ENCODE assay signal across 11 cellular contexts in the genomic region with DNA sequence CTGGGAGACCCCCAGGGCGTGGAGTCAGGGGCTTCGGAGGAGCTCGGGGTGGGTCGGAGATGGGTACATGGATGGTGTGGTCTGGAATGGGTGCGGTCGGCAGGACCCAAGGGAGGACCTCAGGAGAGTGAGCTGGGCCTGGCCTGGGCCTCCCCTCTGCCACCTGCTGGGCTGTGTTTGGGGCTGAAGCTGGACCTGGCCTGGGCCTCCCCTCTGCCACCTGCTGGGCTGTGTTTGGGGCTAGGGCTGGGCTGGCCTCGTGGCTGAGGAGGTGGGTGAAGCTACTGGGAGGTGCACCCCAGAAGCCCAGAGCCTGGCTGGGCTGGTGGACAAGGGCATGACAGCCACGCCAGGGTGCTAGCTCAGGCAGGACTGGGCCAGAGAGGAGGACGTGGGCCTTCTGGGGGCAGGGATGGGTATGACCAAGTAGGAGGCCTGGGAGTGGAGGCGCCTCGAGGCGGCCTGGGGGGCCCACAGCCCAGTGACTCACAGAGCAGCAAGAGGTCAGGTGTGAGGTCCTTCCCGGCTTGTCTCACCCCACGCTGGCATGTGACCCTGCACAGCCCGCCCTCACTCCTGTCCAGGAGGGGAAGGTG. TPM values are rescaled to one million over a fixed set of nuclear protein-coding genes. Genes with fewer than 3 reads are reported as not detected.
DNase-seq lines count a peak whose midpoint lies in the region; ATAC-seq, FAIRE-seq and TF ChIP-seq lines count a peak whose summit lies in the region.
"Had no signal": no experiment of that assay in that cellular context is flagged by ENCODE, and none has a peak within 500 bp of the region (broad histone marks: within the 10 kb centered on the region; RNA-seq: fewer than 3 reads in every experiment).

No MANE protein-coding gene starts in this region.

- FAIRE-seq in keratinocyte (lab: Jason Lieb, UNC), result no peak

- DNase-seq in stimulated activated naive CD8-positive, alpha-beta T cell treated with anti-CD3 and anti-CD28 coated beads, Interleukin-15, amount 100 ng/mL, for 72 hours, result no peak
- no peak for DNase-seq in stimulated activated naive CD8-positive, alpha-beta T cell treated with anti-CD3 and anti-CD28 coated beads, Interleukin-15, Interleukin-2, amounts not matched to agents 100 U/mL and 50 U/mL, for 24 hours
- DNase-seq in keratinocyte (ENCODE audit: low read depth, low spot score) (no peak), HPDE6-E6E7 (ENCODE audit: extremely low spot score) (no peak)
- DNase-seq: activated effector memory CD4-positive, alpha-beta T cell treated with anti-CD3 and anti-CD28 coated beads, Interleukin-2, amount 50 U/mL, for 16 hours; DMS79; KBM-7 had no signal

- no peaks in the 10 kb centered on the region for H3K9me3 Mint-ChIP-seq in stimulated activated naive CD8-positive, alpha-beta T cell treated with anti-CD3 and anti-CD28 coated beads, Interleukin-15, amount 100 ng/mL, for 72 hours

- no peaks in the 10 kb centered on the region for H3K79me2 ChIP-seq in keratinocyte (ENCODE audit: control insufficient read depth, insufficient read depth, low read length)

- no peak overlapping the region for H3K4me3 ChIP-seq in WI38 (ENCODE audit: low read depth, low read length)
- H3K4me3 ChIP-seq in keratinocyte (ENCODE audit: control insufficient read depth in 2 of 3, extremely low read depth in 1 of 3, insufficient read depth in 2 of 3, low read depth in 1 of 3, low read length in 3 of 3), result no peak overlapping the region

- TF ChIP-seq CTCF in WI38 (IDR thresholded peaks at IDR 0.05; ENCODE audit: low read depth, low read length) (peak; percentile 41), keratinocyte (optimal IDR thresholded peaks at IDR 0.05 in 1 of 3, IDR thresholded peaks at IDR 0.05 in 1 of 3, conservative IDR thresholded peaks at IDR 0.05 in 1 of 3; ENCODE audit: extremely low read depth in 1 of 3, insufficient read depth in 2 of 3, low read length in 3 of 3) (peak; percentile 58 to 92 (median 78))

- H3K27ac ChIP-seq in keratinocyte (ENCODE audit: control insufficient read depth, insufficient read depth, low read length), result no peak overlapping the region

- H3K36me3 ChIP-seq in keratinocyte (ENCODE audit: control insufficient read depth in 2 of 2, extremely low read depth in 1 of 2, insufficient read depth in 2 of 2, low read length in 2 of 2), result no peaks in the 10 kb centered on the region

- dilution Hi-C loops in keratinocyte (cut with MboI; ENCODE audit: extremely low pct_ligation_motif_present, low sequenced_read_pairs), result no loop called here

- no peak overlapping the region for H2AFZ ChIP-seq in keratinocyte (ENCODE audit: control insufficient read depth, low read length)

- H3K27ac Mint-ChIP-seq in stimulated activated naive CD8-positive, alpha-beta T cell treated with anti-CD3 and anti-CD28 coated beads, Interleukin-15, amount 100 ng/mL, for 72 hours, result peak overlapping the region in 1 of 2 donors; percentile 77

- H3K9me1 ChIP-seq in keratinocyte (ENCODE audit: control insufficient read depth, extremely low read depth, insufficient read depth, low read length), result no peaks in the 10 kb centered on the region

- H4K20me1 ChIP-seq in keratinocyte (ENCODE audit: control insufficient read depth, extremely low read depth, insufficient read depth, low read length), result no peaks in the 10 kb centered on the region

- no peak overlapping the region for H3K9ac ChIP-seq in keratinocyte (ENCODE audit: control insufficient read depth, extremely low read depth, insufficient read depth, low read length)

- peaks cover 79% of the 10 kb centered on the region for H3K27me3 ChIP-seq in keratinocyte (ENCODE audit: control insufficient read depth, extremely low read depth, insufficient read depth, low read length)

- H3K4me1 ChIP-seq in keratinocyte (ENCODE audit: control insufficient read depth, extremely low read depth, insufficient read depth, low read length), result peaks cover 11% of the 10 kb centered on the region

- ATAC-seq in stimulated activated naive CD8-positive, alpha-beta T cell treated with anti-CD3 and anti-CD28 coated beads, Interleukin-15, amount 100 ng/mL, for 72 hours, result peak; percentile 35
- ATAC-seq in stimulated activated naive CD8-positive, alpha-beta T cell treated with anti-CD3 and anti-CD28 coated beads, Interleukin-15, Interleukin-2, amounts not matched to agents 100 U/mL and 50 U/mL, for 24 hours, result no peak
- ATAC-seq in HG03520 (IDR thresholded peaks at IDR 0.05; ENCODE audit: unreplicated experiment) (no peak), GM21390 (IDR thresholded peaks at IDR 0.05; ENCODE audit: unreplicated experiment) (no peak), GM18520 (IDR thresholded peaks at IDR 0.05; ENCODE audit: unreplicated experiment) (no peak)

- H3K9me3 ChIP-seq in keratinocyte (ENCODE audit: control insufficient read depth, low read depth, low read length), result no peaks in the 10 kb centered on the region

- H3K27me3 Mint-ChIP-seq in stimulated activated naive CD8-positive, alpha-beta T cell treated with anti-CD3 and anti-CD28 coated beads, Interleukin-15, amount 100 ng/mL, for 72 hours, result peaks cover 75% of the 10 kb centered on the region

- peaks cover 15% of the 10 kb centered on the region for H3K4me1 Mint-ChIP-seq in stimulated activated naive CD8-positive, alpha-beta T cell treated with anti-CD3 and anti-CD28 coated beads, Interleukin-15, amount 100 ng/mL, for 72 hours

- H3K4me3 Mint-ChIP-seq in stimulated activated naive CD8-positive, alpha-beta T cell treated with anti-CD3 and anti-CD28 coated beads, Interleukin-15, amount 100 ng/mL, for 72 hours, result no peak overlapping the region

- no peak overlapping the region for H3K4me2 ChIP-seq in keratinocyte (ENCODE audit: control insufficient read depth, extremely low read depth, insufficient read depth, low read depth, low read length)

RNA-seq across cellular contexts. Expression of gene SAMD11, which starts 14.5 kb away (rescaled TPM):
- 0.03 TPM in 1 of 3 replicates, not detected in the others for polyA plus RNA-seq in keratinocyte
- not detected for polyA plus RNA-seq in keratinocyte (2011; ENCODE audit: low read depth)
- polyA plus RNA-seq in keratinocyte (2011; cell fraction: cytosol; rRNA removed), result 0.05 TPM in 1 of 2 replicates, not detected in the other
- polyA plus RNA-seq in keratinocyte (2011; cell fraction: nucleus; rRNA removed), result 0.08 TPM in 1 of 2 replicates, not detected in the other
- 0.20 TPM in 1 of 2 replicates, not detected in the other for polyA plus RNA-seq in keratinocyte (2012; ENCODE audit: low replicate concordance)
- not detected in 3 replicates for polyA minus RNA-seq in keratinocyte
- 8.2 TPM for polyA minus RNA-seq in keratinocyte (2011; cell fraction: cytosol; rRNA and poly(A)+ RNA removed)
- 0.39 and 0.95 TPM in 2 replicates for polyA minus RNA-seq in keratinocyte (2011; cell fraction: nucleus; rRNA and poly(A)+ RNA removed)

RNA-seq across cellular contexts. Expression of gene NOC2L, which starts 20.9 kb away (rescaled TPM):
- 51.0 to 74.0 TPM (median 51.8 TPM) in 3 replicates for polyA plus RNA-seq in keratinocyte
- polyA plus RNA-seq in keratinocyte (2011; ENCODE audit: low read depth), result 67.1 TPM
- 36.0 and 57.5 TPM in 2 replicates for polyA plus RNA-seq in keratinocyte (2011; cell fraction: cytosol; rRNA removed)
- 85.1 and 88.1 TPM in 2 replicates for polyA plus RNA-seq in keratinocyte (2011; cell fraction: nucleus; rRNA removed)
- polyA plus RNA-seq in keratinocyte (2012; ENCODE audit: low replicate concordance), result 43.6 and 94.6 TPM in 2 replicates
- polyA minus RNA-seq in keratinocyte, result 74.9 to 110 TPM (median 79.2 TPM) in 3 replicates
- 114 TPM for polyA minus RNA-seq in keratinocyte (2011; cell fraction: cytosol; rRNA and poly(A)+ RNA removed)
- polyA minus RNA-seq in keratinocyte (2011; cell fraction: nucleus; rRNA and poly(A)+ RNA removed), result 55.0 and 58.8 TPM in 2 replicates

RNA-seq across cellular contexts. Expression of gene KLHL17, which starts 22.2 kb away (rescaled TPM):
- polyA plus RNA-seq in keratinocyte, result 6.5 to 17.8 TPM (median 8.5 TPM) in 3 replicates
- polyA plus RNA-seq in keratinocyte (2011; ENCODE audit: low read depth), result 2.2 TPM
- polyA plus RNA-seq in keratinocyte (2011; cell fraction: cytosol; rRNA removed), result 1.7 and 3.4 TPM in 2 replicates
- 61.4 and 81.3 TPM in 2 replicates for polyA plus RNA-seq in keratinocyte (2011; cell fraction: nucleus; rRNA removed)
- 7.6 TPM in 2 replicates for polyA plus RNA-seq in keratinocyte (2012; ENCODE audit: low replicate concordance)
- polyA minus RNA-seq in keratinocyte, result 3.6 to 4.8 TPM (median 4.2 TPM) in 3 replicates
- 3.3 TPM for polyA minus RNA-seq in keratinocyte (2011; cell fraction: cytosol; rRNA and poly(A)+ RNA removed)
- 12.2 and 13.9 TPM in 2 replicates for polyA minus RNA-seq in keratinocyte (2011; cell fraction: nucleus; rRNA and poly(A)+ RNA removed)

RNA-seq across cellular contexts. Expression of gene PLEKHN1, which starts 28.1 kb away (rescaled TPM):
- polyA plus RNA-seq in keratinocyte, result 2.5 to 4.9 TPM (median 3.8 TPM) in 3 replicates
- polyA plus RNA-seq in keratinocyte (2011; ENCODE audit: low read depth), result 4.0 TPM
- polyA plus RNA-seq in keratinocyte (2011; cell fraction: cytosol; rRNA removed), result 1.4 and 4.6 TPM in 2 replicates
- 14.0 and 25.9 TPM in 2 replicates for polyA plus RNA-seq in keratinocyte (2011; cell fraction: nucleus; rRNA removed)
- 10.0 and 12.7 TPM in 2 replicates for polyA plus RNA-seq in keratinocyte (2012; ENCODE audit: low replicate concordance)
- polyA minus RNA-seq in keratinocyte, result 2.1 to 7.9 TPM (median 2.2 TPM) in 3 replicates
- polyA minus RNA-seq in keratinocyte (2011; cell fraction: cytosol; rRNA and poly(A)+ RNA removed), result 5.8 TPM
- 9.8 and 12.5 TPM in 2 replicates for polyA minus RNA-seq in keratinocyte (2011; cell fraction: nucleus; rRNA and poly(A)+ RNA removed)

RNA-seq across cellular contexts. Expression of gene PERM1, which starts 43.7 kb away (rescaled TPM):
- polyA plus RNA-seq in keratinocyte, result not detected in 3 replicates
- polyA plus RNA-seq in keratinocyte (2011; ENCODE audit: low read depth), result not detected
- polyA plus RNA-seq in keratinocyte (2011; cell fraction: cytosol; rRNA removed), result not detected in 2 replicates
- not detected in 2 replicates for polyA plus RNA-seq in keratinocyte (2011; cell fraction: nucleus; rRNA removed)
- 6.3 and 8.5 TPM in 2 replicates for polyA plus RNA-seq in keratinocyte (2012; ENCODE audit: low replicate concordance)
- not detected in 3 replicates for polyA minus RNA-seq in keratinocyte
- not detected for polyA minus RNA-seq in keratinocyte (2011; cell fraction: cytosol; rRNA and poly(A)+ RNA removed)
- polyA minus RNA-seq in keratinocyte (2011; cell fraction: nucleus; rRNA and poly(A)+ RNA removed), result not detected in 2 replicates
